In genomic region chr18:45753251-45753650, GRCh38 we compare ENCODE assay signal across 27 cellular contexts. TPM values are rescaled to one million over a fixed set of nuclear protein-coding genes. Genes with fewer than 3 reads are reported as not detected.
"Had no signal": no experiment of that assay in that cellular context is flagged by ENCODE, and none has a peak within 500 bp of the region (broad histone marks: within the 10 kb centered on the region; RNA-seq: fewer than 3 reads in every experiment).

No MANE protein-coding gene starts in this region.

- H3K9ac ChIP-seq: neural progenitor cell, parathyroid adenoma had no signal

- DNase-seq: dermis blood vessel endothelial cell; effector memory CD4-positive, alpha-beta T cell; heart left ventricle; left cardiac atrium; left lung; mesendoderm; midbrain; naive thymus-derived CD4-positive, alpha-beta T cell; right lobe of liver; small intestine; stimulated activated CD4-positive, alpha-beta T cell treated with anti-CD3 and anti-CD28 coated beads, Interleukin-12 subunit alpha, Interleukin-12 subunit beta, amount 100 ng/mL, for 4 hours; stimulated activated CD4-positive, alpha-beta T cell treated with anti-CD3 and anti-CD28 coated beads, Interleukin-1b, Interleukin-23, amount 100 ng/mL, for 48 hours; stimulated activated CD4-positive, alpha-beta T cell treated with anti-CD3 and anti-CD28 coated beads, Interleukin-4, amount 100 ng/mL, for 1 hour; stimulated activated CD8-positive, alpha-beta memory T cell treated with anti-CD3 and anti-CD28 coated beads, Interleukin-4, amount 100 ng/mL, for 48 hours; stimulated activated naive CD4-positive, alpha-beta T cell treated with Interleukin-2 at 50 U/mL for 16 hours; stomach had no signal

- H3K36me3 ChIP-seq: esophagus muscularis mucosa, gastroesophageal sphincter, left lung, neural progenitor cell, right lobe of liver, stomach, tibial nerve, upper lobe of left lung had no signal

- H3K4me2 ChIP-seq: hepatocyte, neural progenitor cell had no signal

- H3K4me1 ChIP-seq: left lung, neural progenitor cell, parathyroid adenoma, right lobe of liver had no signal

- H2AFZ ChIP-seq: hepatocyte, neural progenitor cell, parathyroid adenoma had no signal

- H3K27ac ChIP-seq: esophagus muscularis mucosa, gastroesophageal sphincter, heart left ventricle, hepatocyte, left lung, neural progenitor cell, parathyroid adenoma, right lobe of liver, stomach, tibial nerve, upper lobe of left lung had no signal

- H3K4me3 ChIP-seq: coronary artery, esophagus muscularis mucosa, gastroesophageal sphincter, heart left ventricle, hepatocyte, left lung, neural progenitor cell, right lobe of liver, stomach, tibial nerve, upper lobe of left lung had no signal

- H3K27me3 ChIP-seq: esophagus muscularis mucosa, heart left ventricle, hepatocyte, left lung, neural progenitor cell, right lobe of liver, stomach, tibial nerve, upper lobe of left lung had no signal

- ATAC-seq: gastroesophageal sphincter; heart left ventricle; left lung; naive thymus-derived CD4-positive, alpha-beta T cell; right lobe of liver had no signal

- H3K79me2 ChIP-seq: hepatocyte, parathyroid adenoma had no signal

- H3K9me3 ChIP-seq: esophagus muscularis mucosa, gastroesophageal sphincter, heart left ventricle, left lung, right lobe of liver, stomach, tibial nerve, upper lobe of left lung had no signal

RNA-seq across cellular contexts. Expression of gene SLC14A1, which starts 29.3 kb away (rescaled TPM):
- total RNA-seq: dermis blood vessel endothelial cell, endothelial cell of umbilical vein, epithelial cell of proximal tubule, lung microvascular endothelial cell had no signal
- polyA plus RNA-seq: endothelial cell of umbilical vein had no signal
